Comparison of ENCODE assay signal across 27 cellular contexts in genomic region chr5:106401561-106401960, GRCh38.
"Had no signal": no experiment of that assay in that cellular context is flagged by ENCODE, and none has a peak within 500 bp of the region (broad histone marks: within the 10 kb centered on the region; RNA-seq: fewer than 3 reads in every experiment).

No MANE protein-coding gene starts in this region.

- H3K36me3 Mint-ChIP-seq: activated CD8-positive, alpha-beta memory T cell treated with anti-CD3 and anti-CD28 coated beads, Interleukin-2, amount 10 ng/mL, durations not matched to agents 7 days and 5 days; activated naive CD8-positive, alpha-beta T cell had no signal

- ATAC-seq: activated CD8-positive, alpha-beta memory T cell treated with anti-CD3 and anti-CD28 coated beads, Interleukin-2, amount 10 ng/mL, durations not matched to agents 7 days and 5 days; SK-N-SH treated with all-trans-retinoic acid at 6 μM for 48 hours had no signal

- H3K27me3 ChIP-seq: brain microvascular endothelial cell, SJSA1 had no signal

- DNase-seq: activated B cell treated with CpG ODN at 0.5 μM for 24 hours; activated CD4-positive, alpha-beta T cell treated with anti-CD3 and anti-CD28 coated beads for 1 hour; activated CD4-positive, alpha-beta T cell treated with anti-CD3 and anti-CD28 coated beads, Interleukin-2, amount 10 ng/mL, durations not matched to agents 24 days and 14 days; activated CD4-positive, alpha-beta T cell treated with anti-CD3 and anti-CD28 coated beads, Interleukin-2, amount 50 U/mL, for 48 hours; activated CD8-positive, alpha-beta memory T cell treated with anti-CD3 and anti-CD28 coated beads, Interleukin-2, amount 10 ng/mL, durations not matched to agents 7 days and 5 days; activated gamma-delta T cell; activated naive CD4-positive, alpha-beta T cell treated with anti-CD3 and anti-CD28 coated beads for 36 hours; activated T-cell treated with anti-CD3 and anti-CD28 coated beads, Interleukin-2, amount 50 U/mL, for 24 hours; amygdala; brain microvascular endothelial cell; central memory CD4-positive, alpha-beta T cell; KG1; NCI-H1092 treated with DMSO at 0.1 percent for 48 hours; NCI-H1436; NCI-H1694 treated with DMSO at 0.1 percent for 48 hours; NCI-H2029 treated with DMSO at 0.1 percent for 48 hours; NCI-H345; NCI-H510A treated with DMSO at 0.1 percent for 48 hours; NCI-H69; NK-92 treated with Interleukin-12 subunit alpha and Interleukin-12 subunit beta, amount 100 ng/mL, for 24 hours; OCI-M1; SHP77 had no signal

- H3K9me3 ChIP-seq: SJSA1 had no signal

- H3K27ac Mint-ChIP-seq: activated B cell treated with CpG ODN at 0.5 μM for 24 hours; activated CD4-positive, alpha-beta T cell treated with anti-CD3 and anti-CD28 coated beads, Interleukin-2, amount 10 ng/mL, durations not matched to agents 24 days and 14 days; activated CD8-positive, alpha-beta memory T cell treated with anti-CD3 and anti-CD28 coated beads, Interleukin-2, amount 10 ng/mL, durations not matched to agents 7 days and 5 days; activated naive CD4-positive, alpha-beta T cell treated with anti-CD3 and anti-CD28 coated beads for 36 hours; activated naive CD8-positive, alpha-beta T cell; activated T-cell treated with anti-CD3 and anti-CD28 coated beads, Interleukin-2, amount 50 U/mL, for 24 hours; T-helper 1 cell treated with Interleukin-12 subunit alpha and Interleukin-12 subunit beta and Interleukin-4 antibody, amounts not matched to agents 30 μg/mL and 1 μg/mL, for 36 hours had no signal

- H3K4me1 Mint-ChIP-seq: activated B cell treated with CpG ODN at 0.5 μM for 24 hours; activated CD4-positive, alpha-beta T cell treated with anti-CD3 and anti-CD28 coated beads, Interleukin-2, amount 10 ng/mL, durations not matched to agents 24 days and 14 days; activated CD8-positive, alpha-beta memory T cell treated with anti-CD3 and anti-CD28 coated beads, Interleukin-2, amount 10 ng/mL, durations not matched to agents 7 days and 5 days had no signal

- H3K4me3 Mint-ChIP-seq: activated B cell treated with CpG ODN at 0.5 μM for 24 hours; activated CD4-positive, alpha-beta T cell treated with anti-CD3 and anti-CD28 coated beads, Interleukin-2, amount 10 ng/mL, durations not matched to agents 24 days and 14 days; activated CD8-positive, alpha-beta memory T cell treated with anti-CD3 and anti-CD28 coated beads, Interleukin-2, amount 10 ng/mL, durations not matched to agents 7 days and 5 days; activated naive CD4-positive, alpha-beta T cell treated with anti-CD3 and anti-CD28 coated beads for 36 hours; activated naive CD8-positive, alpha-beta T cell; activated T-cell treated with anti-CD3 and anti-CD28 coated beads, Interleukin-2, amount 50 U/mL, for 24 hours; T-helper 1 cell treated with Interleukin-12 subunit alpha and Interleukin-12 subunit beta and Interleukin-4 antibody, amounts not matched to agents 30 μg/mL and 1 μg/mL, for 36 hours had no signal

- FAIRE-seq: RCC 7860 had no signal

- H3K27ac ChIP-seq: brain microvascular endothelial cell, SJSA1 had no signal

- H3K27me3 Mint-ChIP-seq: activated B cell treated with CpG ODN at 0.5 μM for 24 hours; activated CD4-positive, alpha-beta T cell treated with anti-CD3 and anti-CD28 coated beads, Interleukin-2, amount 10 ng/mL, durations not matched to agents 24 days and 14 days; activated CD8-positive, alpha-beta memory T cell treated with anti-CD3 and anti-CD28 coated beads, Interleukin-2, amount 10 ng/mL, durations not matched to agents 7 days and 5 days; activated naive CD8-positive, alpha-beta T cell; activated T-cell treated with anti-CD3 and anti-CD28 coated beads, Interleukin-2, amount 50 U/mL, for 24 hours had no signal

- H3K4me3 ChIP-seq: SJSA1 had no signal

- H3K9me3 Mint-ChIP-seq: activated CD4-positive, alpha-beta T cell treated with anti-CD3 and anti-CD28 coated beads, Interleukin-2, amount 10 ng/mL, durations not matched to agents 24 days and 14 days; T-helper 1 cell treated with Interleukin-12 subunit alpha and Interleukin-12 subunit beta and Interleukin-4 antibody, amounts not matched to agents 30 μg/mL and 1 μg/mL, for 36 hours had no signal
